In genomic region chr2:207239222-207239674, GRCh38 we compare ENCODE assay signal across 10 cellular contexts.
DNase-seq lines count a peak whose midpoint lies in the region; ATAC-seq and TF ChIP-seq lines count a peak whose summit lies in the region.
"Had no signal": no experiment of that assay in that cellular context is flagged by ENCODE, and none has a peak within 500 bp of the region (broad histone marks: within the 10 kb centered on the region; RNA-seq: fewer than 3 reads in every experiment).

No MANE protein-coding gene starts in this region.

- H3K36me3 Mint-ChIP-seq in activated CD4-positive, alpha-beta T cell treated with anti-CD3 and anti-CD28 coated beads for 36 hours (ENCODE audit: low read depth) = no peaks in the 10 kb centered on the region
- H3K36me3 Mint-ChIP-seq: CD4-positive, CD25-positive, alpha-beta regulatory T cell had no signal

- intact Hi-C loops in activated CD4-positive, alpha-beta T cell treated with anti-CD3 and anti-CD28 coated beads for 36 hours (cut with DNase I, micrococcal nuclease) = loop anchor here (1.0 to 5.0 kb wide), 3 partner anchors 8 to 233 kb away; no protein-coding TSS in a partner anchor

- H3K9me3 ChIP-seq in tibial nerve = no peaks in the 10 kb centered on the region
- H3K9me3 ChIP-seq: Peyer's patch had no signal

- no peak for TF ChIP-seq CTCF in tibial nerve (IDR thresholded peaks at IDR 0.05)

- H3K4me3 ChIP-seq in tibial nerve = no peak overlapping the region
- H3K4me3 ChIP-seq: Peyer's patch had no signal

- POLR2A ChIA-PET in activated CD4-positive, alpha-beta T cell treated with anti-CD3 and anti-CD28 coated beads for 36 hours (lab: Charles Lee) = interaction anchor here (0.6 to 2.6 kb wide), 6 partner anchors 69 to 408 kb away, joined by 3 to 15 read pairs (median 3); partner anchors contain the start of gene KLF7

- TF ChIP-seq EP300 in tibial nerve (IDR thresholded peaks at IDR 0.05) = peak in 1 of 2 donors; percentile 80

- no peaks in the 10 kb centered on the region for H3K27me3 ChIP-seq in tibial nerve
- H3K27me3 ChIP-seq: Peyer's patch had no signal

- no peaks in the 10 kb centered on the region for H3K27me3 Mint-ChIP-seq in activated CD4-positive, alpha-beta T cell treated with anti-CD3 and anti-CD28 coated beads for 36 hours
- H3K27me3 Mint-ChIP-seq: CD4-positive, CD25-positive, alpha-beta regulatory T cell had no signal

- no peak overlapping the region for H3K4me3 Mint-ChIP-seq in activated CD4-positive, alpha-beta T cell treated with anti-CD3 and anti-CD28 coated beads for 36 hours
- H3K4me3 Mint-ChIP-seq: CD4-positive, CD25-positive, alpha-beta regulatory T cell had no signal

- peaks cover 0 to 26% (median 11%) of the 10 kb centered on the region in 4 donors for H3K4me1 ChIP-seq in tibial nerve
- H3K4me1 ChIP-seq: Peyer's patch had no signal

- H3K27ac Mint-ChIP-seq in activated CD4-positive, alpha-beta T cell treated with anti-CD3 and anti-CD28 coated beads for 36 hours = peak overlapping the region; percentile 80

- 26 to 49% methylated on average over 5 of the region's 5 CpGs for WGBS in tibial nerve, 2 donors

- H3K36me3 ChIP-seq in tibial nerve = no peaks in the 10 kb centered on the region
- H3K36me3 ChIP-seq: Peyer's patch had no signal

- H3K27ac ChIP-seq in tibial nerve = peak overlapping the region in 2 of 4 donors; percentile 64 to 74

- CTCF ChIA-PET in activated CD4-positive, alpha-beta T cell treated with anti-CD3 and anti-CD28 coated beads for 36 hours (lab: Charles Lee) = interaction anchor here (1.0 to 2.6 kb wide), 2 partner anchors 9 to 72 kb away, joined by 6 to 17 read pairs; no protein-coding TSS in a partner anchor

- TF ChIP-seq POLR2A in tibial nerve (IDR thresholded peaks at IDR 0.05) = no peak

- peaks cover 19% of the 10 kb centered on the region for H3K4me1 Mint-ChIP-seq in activated CD4-positive, alpha-beta T cell treated with anti-CD3 and anti-CD28 coated beads for 36 hours

- ATAC-seq in activated CD4-positive, alpha-beta T cell treated with anti-CD3 and anti-CD28 coated beads for 36 hours = peak; percentile 28
- ATAC-seq in GM21576 (IDR thresholded peaks at IDR 0.05; ENCODE audit: unreplicated experiment) (no peak), GM19397 (IDR thresholded peaks at IDR 0.05; ENCODE audit: unreplicated experiment) (no peak)

- H3K9me3 Mint-ChIP-seq in activated CD4-positive, alpha-beta T cell treated with anti-CD3 and anti-CD28 coated beads for 36 hours (ENCODE audit: low read depth) = peaks cover 3% of the 10 kb centered on the region
- H3K9me3 Mint-ChIP-seq: CD4-positive, CD25-positive, alpha-beta regulatory T cell had no signal

- peak; percentile 70 for DNase-seq in activated CD4-positive, alpha-beta T cell treated with anti-CD3 and anti-CD28 coated beads for 36 hours
- no peak for DNase-seq in activated CD4-positive, alpha-beta T cell treated with anti-CD3 and anti-CD28 coated beads, Interleukin-2, amount 50 U/mL, for 1 hour
- peak; percentile 100 for DNase-seq in amniotic epithelial cell (ENCODE audit: low read depth)
- peak; percentile 67 for DNase-seq in left kidney (ENCODE audit: low read depth, low spot score)
- peak; percentile 21 to 71 for DNase-seq in tibial nerve (ENCODE audit: low spot score in 2 of 2)
- DNase-seq in NCI-H510A (lab: John Stamatoyannopoulos, UW) = no peak
- DNase-seq: CD4-positive, CD25-positive, alpha-beta regulatory T cell had no signal

Comparison
In these comparisons a context has a peak if more than half of its experiments do, and no peak if none do; other contexts are left out.
1. DNase-seq: peak in activated CD4-positive, alpha-beta T cell treated with anti-CD3 and anti-CD28 coated beads for 36 hours (single experiment), amniotic epithelial cell (single experiment), left kidney (single experiment) and tibial nerve (2 of 2); none in activated CD4-positive, alpha-beta T cell treated with anti-CD3 and anti-CD28 coated beads, Interleukin-2, amount 50 U/mL, for 1 hour (single experiment) and NCI-H510A (single experiment).